ENCODE assay signal across 8 cellular contexts in genomic region chr4:146545102-146545501, GRCh38. TPM values are rescaled to one million over a fixed set of nuclear protein-coding genes. Genes with fewer than 3 reads are reported as not detected.
DNase-seq lines count a peak whose midpoint lies in the region; ATAC-seq and TF ChIP-seq lines count a peak whose summit lies in the region.

No MANE protein-coding gene starts in this region.

- H3K27ac ChIP-seq in adrenal gland, result no peak overlapping the region
- H3K27ac ChIP-seq in neural progenitor cell, result no peak overlapping the region

- H3K4me2 ChIP-seq in neural progenitor cell, result no peak overlapping the region

- no peaks in the 10 kb centered on the region for H3K36me3 Mint-ChIP-seq in neural progenitor cell

- H3K4me3 Mint-ChIP-seq in neural progenitor cell, result no peak overlapping the region

- intact Hi-C loops in adrenal gland (cut with DNase I), result no loop called here

- no peaks in the 10 kb centered on the region for H4K20me1 ChIP-seq in neural progenitor cell (ENCODE audit: low read depth)

- ATAC-seq in HG03442 (IDR thresholded peaks at IDR 0.05; ENCODE audit: unreplicated experiment), result peak; percentile 42

- no peaks in the 10 kb centered on the region for H3K4me1 Mint-ChIP-seq in neural progenitor cell

- TF ChIP-seq CTCF in adrenal gland (IDR thresholded peaks at IDR 0.05) (peak in 5 of 6 experiments; percentile 17 to 41 (median 25)), neural progenitor cell (IDR thresholded peaks at IDR 0.05) (peak; percentile 49)

- H3K9ac ChIP-seq in neural progenitor cell, result no peak overlapping the region

- no peaks in the 10 kb centered on the region for H3K27me3 Mint-ChIP-seq in neural progenitor cell (ENCODE audit: insufficient read depth, low read depth)

- no peak for TF ChIP-seq POLR2A in adrenal gland (IDR thresholded peaks at IDR 0.05)

- no peaks in the 10 kb centered on the region for H3F3A ChIP-seq in neural progenitor cell (ENCODE audit: low read depth)

- H3K27ac Mint-ChIP-seq in neural progenitor cell, result no peak overlapping the region

- no peaks in the 10 kb centered on the region for H3K4me1 ChIP-seq in adrenal gland (replicated peaks in 1 of 2)
- no peaks in the 10 kb centered on the region for H3K4me1 ChIP-seq in neural progenitor cell

- H3K4me3 ChIP-seq in adrenal gland (no peak overlapping the region), neural progenitor cell (no peak overlapping the region)

- H3K27me3 ChIP-seq in adrenal gland (no peaks in the 10 kb centered on the region), neural progenitor cell (no peaks in the 10 kb centered on the region)

- H3K9me3 ChIP-seq in adrenal gland (replicated peaks in 1 of 3) (no peaks in the 10 kb centered on the region), neural progenitor cell (ENCODE audit: low read depth) (no peaks in the 10 kb centered on the region)

- peak overlapping the region; percentile 41 for H2AFZ ChIP-seq in neural progenitor cell (replicated peaks)

- WGBS in adrenal gland, 4 donors, result 63 to 80% (median 64%) methylated on average over 2 of the region's 2 CpGs

- DNase-seq in NCI-H1092 treated with DMSO at 0.1 percent for 48 hours (lab: John Stamatoyannopoulos, UW) (peak; percentile 18), NCI-H1092 (lab: John Stamatoyannopoulos, UW) (no peak), adrenal gland (peak in 3 of 7 donors; percentile 17 to 38 (median 33)), neural progenitor cell (ENCODE audit: low spot score) (peak; percentile 42), activated T-cell treated with anti-CD3 and anti-CD28 coated beads for 4 hours (no peak)
- DNase-seq in effector CD8-positive, alpha-beta T cell (lab: John Stamatoyannopoulos, UW), result no peak
- DNase-seq in activated naive CD4-positive, alpha-beta T cell (lab: John Stamatoyannopoulos, UW), result no peak

- H3K36me3 ChIP-seq in adrenal gland (replicated peaks in 1 of 2) (no peaks in the 10 kb centered on the region), neural progenitor cell (no peaks in the 10 kb centered on the region)

- peaks cover 10% of the 10 kb centered on the region for H3K9me3 Mint-ChIP-seq in neural progenitor cell

- no peaks in the 10 kb centered on the region for H3K79me2 ChIP-seq in neural progenitor cell (ENCODE audit: low read depth)

RNA-seq across cellular contexts. Expression of gene SLC10A7, which starts 23.4 kb away (rescaled TPM):
- total RNA-seq in adrenal gland, result 10 to 100 TPM in 6 of 8 donors, 1 to 10 TPM in 2; 4.8 to 22.5 (median 13.0) TPM
- 10 to 100 TPM in 1 of 3 donors, 1 to 10 TPM in 2; 1.7 to 26.4 (median 2.1) TPM for polyA plus RNA-seq in adrenal gland
- total RNA-seq in neural progenitor cell (ENCODE audit: low replicate concordance), result 5.0 and 9.9 TPM in 2 replicates

Comparison
In these comparisons a context has a peak if more than half of its experiments do, and no peak if none do; other contexts are left out.
1. DNase-seq: peak in NCI-H1092 treated with DMSO at 0.1 percent for 48 hours (single experiment) and neural progenitor cell (single experiment); none in NCI-H1092 (single experiment), effector CD8-positive, alpha-beta T cell (single experiment), activated naive CD4-positive, alpha-beta T cell (0 of 4) and activated T-cell treated with anti-CD3 and anti-CD28 coated beads for 4 hours (single experiment).